In genomic region chr4:110634320-110635154, GRCh38 we compare ENCODE assay signal across 22 cellular contexts. TPM values are rescaled to one million over a fixed set of nuclear protein-coding genes. Genes with fewer than 3 reads are reported as not detected.
DNase-seq lines count a peak whose midpoint lies in the region; ATAC-seq and TF ChIP-seq lines count a peak whose summit lies in the region.
"Had no signal": no experiment of that assay in that cellular context is flagged by ENCODE, and none has a peak within 500 bp of the region (broad histone marks: within the 10 kb centered on the region; RNA-seq: fewer than 3 reads in every experiment).

No MANE protein-coding gene starts in this region.

- H3K36me3 ChIP-seq in gastroesophageal sphincter: no peaks in the 10 kb centered on the region
- no peaks in the 10 kb centered on the region for H3K36me3 ChIP-seq in neuronal stem cell (replicated peaks in 1 of 2; ENCODE audit: control insufficient read depth in 2 of 2, insufficient read depth in 2 of 2, low read length in 2 of 2)
- H3K36me3 ChIP-seq: ovary, upper lobe of right lung had no signal

- WGBS in gastroesophageal sphincter (ENCODE audit: low coverage in 1 of 2), 2 donors: 33 to 50% methylated on average over 12 to 14 of the region's 14 CpGs
- WGBS in neuronal stem cell (ENCODE audit: extremely low coverage in 2 of 2, insufficient read length in 2 of 2, insufficient replicate concordance in 1 of 2), 2 donors: no CpG with 5 or more reads among the region's 14 CpGs

- H2BK12ac ChIP-seq in neuronal stem cell (ENCODE audit: low read length): no peak overlapping the region

- no peak overlapping the region for H2BK15ac ChIP-seq in neuronal stem cell (ENCODE audit: low read length)

- no peak for TF ChIP-seq CTCF in gastroesophageal sphincter (IDR thresholded peaks at IDR 0.05)

- no peak overlapping the region for H2BK5ac ChIP-seq in neuronal stem cell (ENCODE audit: low read length)

- peak overlapping the region; percentile 21 to 44 for H3K4me3 ChIP-seq in gastroesophageal sphincter
- H3K4me3 ChIP-seq in neuronal stem cell (ENCODE audit: low read length in 2 of 2): no peak overlapping the region
- H3K4me3 ChIP-seq: GM12878, ovary, upper lobe of right lung had no signal

- H3K4ac ChIP-seq in neuronal stem cell (ENCODE audit: low read length): no peak overlapping the region

- H3K23ac ChIP-seq in neuronal stem cell (ENCODE audit: low read depth, low read length, poor library complexity): peak overlapping the region; percentile 74

- peak overlapping the region; percentile 77 for H3K18ac ChIP-seq in neuronal stem cell (ENCODE audit: low read length)

- H3K14ac ChIP-seq in neuronal stem cell (ENCODE audit: low read length): no peak overlapping the region

- TF ChIP-seq EP300 in gastroesophageal sphincter (IDR thresholded peaks at IDR 0.05): no peak

- no peak for TF ChIP-seq POLR2A in gastroesophageal sphincter (IDR thresholded peaks at IDR 0.05)

- no peak overlapping the region for H3K9ac ChIP-seq in neuronal stem cell (ENCODE audit: low read depth, low read length, poor library complexity)
- H3K9ac ChIP-seq: KMS-11 had no signal

- H3K27me3 ChIP-seq in gastroesophageal sphincter (peaks cover 100% of the 10 kb centered on the region), neuronal stem cell (ENCODE audit: control insufficient read depth in 3 of 3, insufficient read depth in 3 of 3, low read depth in 1 of 3, low read length in 3 of 3) (peaks cover 50 to 98% (median 91%) of the 10 kb centered on the region in 3 experiments)
- H3K27me3 ChIP-seq: ovary had no signal

- DNase-seq in GM04503 (ENCODE audit: low read depth): peak; percentile 25
- DNase-seq in NCI-H526 (lab: John Stamatoyannopoulos, UW): peak; percentile 32 to 34
- peak; percentile 14 for DNase-seq in neuronal stem cell (ENCODE audit: low spot score)
- DNase-seq in T1000 (lab: John Stamatoyannopoulos, UW): no peak
- no peak for DNase-seq in HCEC 1CT
- DNase-seq: activated CD4-positive, alpha-beta T cell treated with anti-CD3 and anti-CD28 coated beads, Interleukin-2, amount 50 U/mL, for 1 hour; activated naive CD8-positive, alpha-beta T cell treated with anti-CD3 and anti-CD28 coated beads for 36 hours; activated T-cell treated with anti-CD3 and anti-CD28 coated beads, Interleukin-2, amount 50 U/mL, for 4 hours; effector memory CD4-positive, alpha-beta T cell; immature natural killer cell; NCI-H146; NCI-H446; ovary; SHP77; stimulated activated naive B cell treated with anti-CD40 and anti-IgM and Interleukin-4, amounts not matched to agents 10 μg/mL and 1 μg/mL and 100 μg/mL, for 72 hours; upper lobe of right lung had no signal

- peak overlapping the region; percentile 24 for H2AFZ ChIP-seq in neuronal stem cell (ENCODE audit: low read length)

- H3K4me1 ChIP-seq in gastroesophageal sphincter (peaks cover 0 to 52% (median 13%) of the 10 kb centered on the region in 3 donors), neuronal stem cell (ENCODE audit: control insufficient read depth in 2 of 2, insufficient read depth in 1 of 2, low read depth in 1 of 2, low read length in 2 of 2) (peaks cover 0 to 14% of the 10 kb centered on the region in 2 donors)

- peak overlapping the region; percentile 26 to 91 (median 85) for H3K27ac ChIP-seq in gastroesophageal sphincter
- no peak overlapping the region for H3K27ac ChIP-seq in neuronal stem cell (replicated peaks; ENCODE audit: low read length)
- H3K27ac ChIP-seq: KMS-11, ovary, upper lobe of right lung had no signal

- no peak overlapping the region for H4K8ac ChIP-seq in neuronal stem cell (ENCODE audit: low read depth, low read length)

- no peak overlapping the region for H4K91ac ChIP-seq in neuronal stem cell (ENCODE audit: low read depth, low read length, poor library complexity)

- no peaks in the 10 kb centered on the region for H3K79me1 ChIP-seq in neuronal stem cell (ENCODE audit: low read depth, low read length)

- H3K9me3 ChIP-seq in gastroesophageal sphincter (no peaks in the 10 kb centered on the region), neuronal stem cell (replicated peaks in 1 of 2; ENCODE audit: control insufficient read depth in 2 of 2, insufficient read depth in 1 of 2, low read depth in 1 of 2, low read length in 2 of 2) (peaks cover 0 to 3% of the 10 kb centered on the region in 2 donors)
- H3K9me3 ChIP-seq: upper lobe of right lung had no signal

- no peak overlapping the region for H2BK120ac ChIP-seq in neuronal stem cell (ENCODE audit: low read depth, low read length)

- ATAC-seq in gastroesophageal sphincter (no peak), GM18502 (IDR thresholded peaks at IDR 0.05; ENCODE audit: poor library complexity, unreplicated experiment) (no peak), HG03196 (IDR thresholded peaks at IDR 0.05; ENCODE audit: unreplicated experiment) (no peak)
- ATAC-seq: activated T-cell treated with anti-CD3 and anti-CD28 coated beads, Interleukin-2, amount 50 U/mL, for 4 hours; GM12878; stimulated activated naive B cell treated with anti-CD40 and anti-IgM and Interleukin-4, amounts not matched to agents 10 μg/mL and 1 μg/mL and 100 μg/mL, for 72 hours; upper lobe of right lung had no signal

- H2AK5ac ChIP-seq in neuronal stem cell (ENCODE audit: low read depth, low read length): no peak overlapping the region

- H3K4me2 ChIP-seq in neuronal stem cell (ENCODE audit: insufficient read depth, low read length, poor library complexity, severe bottlenecking): no peak overlapping the region
- H3K4me2 ChIP-seq: KMS-11 had no signal

RNA-seq across cellular contexts. Expression of gene PITX2, which starts 11.7 kb away (rescaled TPM):
- 10 to 100 TPM in 2 of 4 donors, 1 to 10 TPM in 2; 3.5 to 31.3 (median 18.2) TPM for total RNA-seq in gastroesophageal sphincter
- not detected for polyA plus RNA-seq in neuronal stem cell (2013, experiment 1 of 2)
- polyA plus RNA-seq in neuronal stem cell (2013, experiment 2 of 2): 0.04 TPM
- total RNA-seq: activated naive CD8-positive, alpha-beta T cell treated with anti-CD3 and anti-CD28 coated beads for 36 hours; activated T-cell treated with anti-CD3 and anti-CD28 coated beads, Interleukin-2, amount 50 U/mL, for 4 hours; GM12878; mesenteric fat pad; upper lobe of right lung had no signal
- polyA plus RNA-seq: GM12878, immature natural killer cell, ovary had no signal

Comparison
In these comparisons a context has a peak if more than half of its experiments do, and no peak if none do; other contexts are left out.
1. DNase-seq: peak in GM04503 (single experiment), NCI-H526 (2 of 2) and neuronal stem cell (single experiment); none in T1000 (single experiment) and HCEC 1CT (single experiment).
2. H3K4me3 ChIP-seq: peak in gastroesophageal sphincter (2 of 2); none in neuronal stem cell (0 of 2).